Comparison of ENCODE assay signal across 12 cellular contexts in the genomic region with DNA sequence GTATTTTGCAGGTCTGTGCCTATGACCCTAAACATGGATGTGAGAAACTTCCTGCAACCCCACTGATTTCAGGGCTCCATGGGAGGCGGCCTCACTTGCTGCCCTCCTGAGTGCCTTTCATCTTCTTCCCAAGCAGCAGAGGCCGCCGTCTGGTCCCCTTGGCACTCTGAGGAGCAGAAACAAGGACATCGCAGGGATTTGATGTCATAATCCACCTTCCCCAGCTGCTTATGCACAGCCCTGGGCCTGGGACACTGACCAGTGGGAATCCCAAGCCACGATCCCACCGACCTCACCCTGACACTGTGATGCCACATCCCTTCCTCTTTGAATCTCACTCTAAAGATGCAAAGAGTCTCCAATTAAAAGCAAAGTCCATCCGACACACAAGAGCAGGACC. TPM values are rescaled to one million over a fixed set of nuclear protein-coding genes. Genes with fewer than 3 reads are reported as not detected.
DNase-seq lines count a peak whose midpoint lies in the region; ATAC-seq and TF ChIP-seq lines count a peak whose summit lies in the region.
"Had no signal": no experiment of that assay in that cellular context is flagged by ENCODE, and none has a peak within 500 bp of the region (broad histone marks: within the 10 kb centered on the region; RNA-seq: fewer than 3 reads in every experiment).

No MANE protein-coding gene starts in this region.

- H3K9ac ChIP-seq in SU-DHL-6 (ENCODE audit: low read length): 0 out of 2 replicates have a peak overlapping the region, but pooled peaks have one; percentile 35

- H3K4me1 ChIP-seq in PC-9 (replicated peaks; ENCODE audit: insufficient read depth): peaks cover 38% of the 10 kb centered on the region
- H3K4me1 ChIP-seq: A549 had no signal

- POLR2A ChIA-PET in activated CD4-positive, alpha-beta T cell treated with anti-CD3 and anti-CD28 coated beads for 36 hours (lab: Charles Lee): interaction anchor here (0.8 kb wide), 1 partner anchor 13 kb away, joined by 3 read pairs; no protein-coding TSS in a partner anchor
- POLR2A ChIA-PET in PC-9 (lab: Charles Lee; ENCODE audit: unreplicated experiment): no interaction called here

- no peaks in the 10 kb centered on the region for H3K9me3 Mint-ChIP-seq in activated CD4-positive, alpha-beta T cell treated with anti-CD3 and anti-CD28 coated beads for 36 hours (ENCODE audit: low read depth)
- H3K9me3 Mint-ChIP-seq in endothelial cell (ENCODE audit: unreplicated experiment): no peaks in the 10 kb centered on the region
- no peaks in the 10 kb centered on the region for H3K9me3 Mint-ChIP-seq in stimulated activated naive B cell treated with anti-CD40 and anti-IgM and Interleukin-4, amounts not matched to agents 10 μg/mL and 1 μg/mL and 100 μg/mL, for 72 hours

- intact Hi-C loops in activated CD4-positive, alpha-beta T cell treated with anti-CD3 and anti-CD28 coated beads for 36 hours (cut with DNase I, micrococcal nuclease): no loop called here
- intact Hi-C loops in PC-9 (cut with micrococcal nuclease; ENCODE audit: unreplicated experiment): no loop called here

- H3K27ac ChIP-seq in SU-DHL-6 (ENCODE audit: low read depth, low read length): peak overlapping the region; percentile 76
- H3K27ac ChIP-seq in PC-9: no peak overlapping the region
- H3K27ac ChIP-seq: A549 had no signal

- TF ChIP-seq CTCF in SU-DHL-6 (IDR thresholded peaks at IDR 0.05; ENCODE audit: insufficient read depth, low read length, poor library complexity, severe bottlenecking) (no peak), endothelial cell (IDR thresholded peaks at IDR 0.05; ENCODE audit: unreplicated experiment) (no peak), GM20000 (IDR thresholded peaks at IDR 0.05; ENCODE audit: extremely low read depth, missing control alignments) (no peak), PC-9 (conservative IDR thresholded peaks at IDR 0.05) (no peak)

- no TSS peak for BruUV-seq in PC-9 (replicated peaks; lab: Mats Ljungman, UMichigan)

- peaks cover 15% of the 10 kb centered on the region for H3K36me3 Mint-ChIP-seq in activated CD4-positive, alpha-beta T cell treated with anti-CD3 and anti-CD28 coated beads for 36 hours (ENCODE audit: low read depth)
- peaks cover 21% of the 10 kb centered on the region for H3K36me3 Mint-ChIP-seq in endothelial cell (ENCODE audit: low read depth, unreplicated experiment)
- peaks cover 11 to 28% of the 10 kb centered on the region in 2 donors for H3K36me3 Mint-ChIP-seq in stimulated activated naive B cell treated with anti-CD40 and anti-IgM and Interleukin-4, amounts not matched to agents 10 μg/mL and 1 μg/mL and 100 μg/mL, for 72 hours

- H3K27me3 ChIP-seq in SU-DHL-6 (ENCODE audit: low read length): no peaks in the 10 kb centered on the region
- no peaks in the 10 kb centered on the region for H3K27me3 ChIP-seq in PC-9 (ENCODE audit: insufficient read depth, low read depth)

- peaks cover 79% of the 10 kb centered on the region for H3K4me1 Mint-ChIP-seq in activated CD4-positive, alpha-beta T cell treated with anti-CD3 and anti-CD28 coated beads for 36 hours
- peaks cover 54% of the 10 kb centered on the region for H3K4me1 Mint-ChIP-seq in endothelial cell (ENCODE audit: unreplicated experiment)
- peaks cover 39 to 76% of the 10 kb centered on the region in 2 donors for H3K4me1 Mint-ChIP-seq in stimulated activated naive B cell treated with anti-CD40 and anti-IgM and Interleukin-4, amounts not matched to agents 10 μg/mL and 1 μg/mL and 100 μg/mL, for 72 hours

- CTCF ChIA-PET in activated CD4-positive, alpha-beta T cell treated with anti-CD3 and anti-CD28 coated beads for 36 hours (lab: Charles Lee): interaction anchor here (0.6 to 9.7 kb wide), 3 partner anchors 12 to 337 kb away, joined by 4 to 80 read pairs (median 7); no protein-coding TSS in a partner anchor
- CTCF ChIA-PET in PC-9 (lab: Charles Lee): no interaction called here

- H3K36me3 ChIP-seq in SU-DHL-6 (ENCODE audit: low read length) (no peaks in the 10 kb centered on the region), PC-9 (ENCODE audit: low read depth) (peaks cover 81% of the 10 kb centered on the region)

- H3F3A ChIP-seq in SU-DHL-6 (ENCODE audit: insufficient read depth) (peaks cover 9% of the 10 kb centered on the region), PC-9 (ENCODE audit: insufficient read depth, low read depth) (peaks cover 26% of the 10 kb centered on the region; the same call in 1 of the 2 replicates)

- no peak overlapping the region for H3K4me3 Mint-ChIP-seq in activated CD4-positive, alpha-beta T cell treated with anti-CD3 and anti-CD28 coated beads for 36 hours
- H3K4me3 Mint-ChIP-seq in endothelial cell (ENCODE audit: unreplicated experiment): peak overlapping the region; percentile 50
- H3K4me3 Mint-ChIP-seq in stimulated activated naive B cell treated with anti-CD40 and anti-IgM and Interleukin-4, amounts not matched to agents 10 μg/mL and 1 μg/mL and 100 μg/mL, for 72 hours: peak overlapping the region in 1 of 2 donors; percentile 79

- H2AFZ ChIP-seq in SU-DHL-6 (ENCODE audit: low read depth, low read length, severe bottlenecking) (no peak overlapping the region), PC-9 (no peak overlapping the region)

- H3K4me2 ChIP-seq in SU-DHL-6 (ENCODE audit: low read depth, low read length, poor library complexity, severe bottlenecking): no peak overlapping the region
- no peak overlapping the region for H3K4me2 ChIP-seq in PC-9
- H3K4me2 ChIP-seq: A549 had no signal

- H3K4me3 ChIP-seq in SU-DHL-6 (ENCODE audit: insufficient read depth, low read length, poor library complexity, severe bottlenecking) (no peak overlapping the region), PC-9 (no peak overlapping the region)
- H3K4me3 ChIP-seq: A549, mucosa of descending colon had no signal

- H3K79me2 ChIP-seq in SU-DHL-6 (ENCODE audit: insufficient read depth, low read length) (no peaks in the 10 kb centered on the region; the same call in 1 of the 2 replicates), PC-9 (ENCODE audit: low read depth) (peaks cover 100% of the 10 kb centered on the region)

- no peaks in the 10 kb centered on the region for H3K9me3 ChIP-seq in SU-DHL-6 (ENCODE audit: insufficient read depth, low read length)
- no peaks in the 10 kb centered on the region for H3K9me3 ChIP-seq in PC-9 (ENCODE audit: insufficient read depth, low read depth)
- H3K9me3 ChIP-seq: A549, mucosa of descending colon had no signal

- no peaks in the 10 kb centered on the region for H4K20me1 ChIP-seq in SU-DHL-6 (ENCODE audit: low read depth, low read length)
- H4K20me1 ChIP-seq in PC-9 (ENCODE audit: insufficient read depth): peaks cover 94% of the 10 kb centered on the region

- no peak for ATAC-seq in activated CD4-positive, alpha-beta T cell treated with anti-CD3 and anti-CD28 coated beads for 36 hours
- ATAC-seq in stimulated activated naive B cell treated with anti-CD40 and anti-IgM and Interleukin-4, amounts not matched to agents 10 μg/mL and 1 μg/mL and 100 μg/mL, for 72 hours (replicated peaks): no peak
- ATAC-seq: A549 had no signal

- no peaks in the 10 kb centered on the region for H3K27me3 Mint-ChIP-seq in activated CD4-positive, alpha-beta T cell treated with anti-CD3 and anti-CD28 coated beads for 36 hours
- peaks cover 16% of the 10 kb centered on the region for H3K27me3 Mint-ChIP-seq in endothelial cell (ENCODE audit: unreplicated experiment)
- no peaks in the 10 kb centered on the region for H3K27me3 Mint-ChIP-seq in stimulated activated naive B cell treated with anti-CD40 and anti-IgM and Interleukin-4, amounts not matched to agents 10 μg/mL and 1 μg/mL and 100 μg/mL, for 72 hours

- H3K9me2 ChIP-seq in SU-DHL-6 (replicated peaks; ENCODE audit: insufficient read depth, low read length) (no peaks in the 10 kb centered on the region), PC-9 (ENCODE audit: insufficient read depth) (no peaks in the 10 kb centered on the region)

- peak overlapping the region; percentile 99 for H3K27ac Mint-ChIP-seq in activated CD4-positive, alpha-beta T cell treated with anti-CD3 and anti-CD28 coated beads for 36 hours
- H3K27ac Mint-ChIP-seq in endothelial cell (ENCODE audit: unreplicated experiment): peak overlapping the region; percentile 89
- H3K27ac Mint-ChIP-seq in stimulated activated naive B cell treated with anti-CD40 and anti-IgM and Interleukin-4, amounts not matched to agents 10 μg/mL and 1 μg/mL and 100 μg/mL, for 72 hours: peak overlapping the region; percentile 95

- DNase-seq in activated CD4-positive, alpha-beta T cell treated with anti-CD3 and anti-CD28 coated beads for 36 hours: no peak
- no peak for DNase-seq in activated CD4-positive, alpha-beta T cell treated with anti-CD3 and anti-CD28 coated beads for 48 hours
- DNase-seq in endothelial cell (ENCODE audit: low spot score) (no peak), AG20443 (ENCODE audit: low spot score) (no peak), GM20000 (ENCODE audit: low spot score) (no peak), PC-9 (no peak)
- DNase-seq in stimulated activated naive B cell treated with anti-CD40 and anti-IgM and Interleukin-4, amounts not matched to agents 10 μg/mL and 1 μg/mL and 100 μg/mL, for 72 hours: no peak
- DNase-seq: GDM1; mucosa of descending colon; stimulated activated CD4-positive, alpha-beta T cell treated with anti-CD3 and anti-CD28 coated beads, Interleukin-12 subunit alpha, Interleukin-12 subunit beta, amount 100 ng/mL, for 4 hours had no signal

RNA-seq across cellular contexts. Expression of a gene that starts 7.7 kb away (rescaled TPM):
- 10 to 100 TPM; 16.4 to 19.4 TPM for total RNA-seq in activated CD4-positive, alpha-beta T cell treated with anti-CD3 and anti-CD28 coated beads for 36 hours
- total RNA-seq in endothelial cell (ENCODE audit: unreplicated experiment) (27.7 TPM), PC-9 (2021) (125 and 147 TPM in 2 replicates)

RNA-seq across cellular contexts. Expression of a gene that starts 44.3 kb away (rescaled TPM):
- under 1 TPM in 1 of 2 experiments, not detected in 1; 0.16 TPM for total RNA-seq in activated CD4-positive, alpha-beta T cell treated with anti-CD3 and anti-CD28 coated beads for 36 hours
- total RNA-seq in endothelial cell (ENCODE audit: unreplicated experiment) (19.5 TPM), PC-9 (2021) (90.3 and 94.9 TPM in 2 replicates)

RNA-seq across cellular contexts. Expression of a gene that starts 55.2 kb away (rescaled TPM):
- total RNA-seq in activated CD4-positive, alpha-beta T cell treated with anti-CD3 and anti-CD28 coated beads for 36 hours: 10 to 100 TPM; 54.7 to 65.0 TPM
- total RNA-seq in endothelial cell (ENCODE audit: unreplicated experiment) (32.8 TPM), PC-9 (2021) (20.4 and 22.8 TPM in 2 replicates)

Comparison
In these comparisons a context has a peak if more than half of its experiments do, and no peak if none do; other contexts are left out.
1. RNA of a gene that starts 44.3 kb away (total RNA-seq): 90.3 to 94.9 TPM in PC-9 and 19.5 TPM in endothelial cell (single experiment); 0.16 TPM in activated CD4-positive, alpha-beta T cell treated with anti-CD3 and anti-CD28 coated beads for 36 hours; every median in the first group is over 10 times any median in the second.
2. Peak in every context shown above with its lines, with median percentiles within 50 percentile points of each other: H3K27ac Mint-ChIP-seq.